In genomic region chr11:72779495-72780128, GRCh38 we compare ENCODE assay signal across 1 cellular context.
TF ChIP-seq lines count a peak whose summit lies in the region.

No MANE protein-coding gene starts in this region.

TF ChIP-seq in H1, 55 proteins besides CTCF, POLR2A, EP300 and RAD21:
- TF ChIP-seq SAP30 (IDR thresholded peaks at IDR 0.05; ENCODE audit: insufficient read depth, insufficient replicate concordance, low read length) (no peak), CHD7 (IDR thresholded peaks at IDR 0.05; ENCODE audit: insufficient replicate concordance, low read length) (no peak), CREB1 (IDR thresholded peaks at IDR 0.05) (no peak), CBX8 (IDR thresholded peaks at IDR 0.05; ENCODE audit: borderline replicate concordance, low read depth, low read length) (no peak), KDM4A (IDR thresholded peaks at IDR 0.05; ENCODE audit: low read depth, low read length, severe bottlenecking) (no peak), JUND (IDR thresholded peaks at IDR 0.05; ENCODE audit: low read length) (no peak), ATF3 (IDR thresholded peaks at IDR 0.05; ENCODE audit: insufficient read depth, low read depth, low read length) (no peak), SUZ12 (IDR thresholded peaks at IDR 0.05; ENCODE audit: low read length) (no peak), SP4 (IDR thresholded peaks at IDR 0.05; ENCODE audit: low read length) (no peak), YY1 (IDR thresholded peaks at IDR 0.05; ENCODE audit: low read depth, low read length) (no peak), NANOG (IDR thresholded peaks at IDR 0.05; ENCODE audit: insufficient read depth, low read depth, low read length, poor library complexity, severe bottlenecking) (no peak), BRCA1 (IDR thresholded peaks at IDR 0.05; ENCODE audit: low read depth, low read length) (no peak), JUN (IDR thresholded peaks at IDR 0.05; ENCODE audit: low read depth, low read length) (no peak), RFX5 (IDR thresholded peaks at IDR 0.05; ENCODE audit: borderline replicate concordance, low read depth, low read length) (no peak), E2F6 (IDR thresholded peaks at IDR 0.05) (no peak), CTBP2 (IDR thresholded peaks at IDR 0.05; ENCODE audit: borderline replicate concordance, insufficient read depth, insufficient read length, low read length) (no peak), KDM5A (IDR thresholded peaks at IDR 0.05; ENCODE audit: low read length) (no peak)
